13 cellular contexts compared by ENCODE assay signal in genomic region chr2:113181491-113182051, GRCh38. TPM values are rescaled to one million over a fixed set of nuclear protein-coding genes. Genes with fewer than 3 reads are reported as not detected.
A peak's percentile ranks its signal among the peaks of the same experiment; 100 is the strongest.
DNase-seq lines count a peak whose midpoint lies in the region; ATAC-seq and TF ChIP-seq lines count a peak whose summit lies in the region.
"Had no signal": no experiment of that assay in that cellular context is flagged by ENCODE, and none has a peak within 500 bp of the region (broad histone marks: within the 10 kb centered on the region; RNA-seq: fewer than 3 reads in every experiment).

No MANE protein-coding gene starts in this region.

- DNase-seq in activated CD4-positive, alpha-beta T cell treated with anti-CD3 and anti-CD28 coated beads, Interleukin-2, amount 10 ng/mL, durations not matched to agents 7 days and 5 days: peak; percentile 38
- DNase-seq in activated CD4-positive, alpha-beta T cell treated with anti-CD3 and anti-CD28 coated beads for 4 hours: no peak
- DNase-seq in T-helper 17 cell (no peak), OCI-M1 (lab: John Stamatoyannopoulos, UW) (no peak), kidney tubule cell (ENCODE audit: low spot score) (no peak)
- DNase-seq in stimulated activated naive CD8-positive, alpha-beta T cell treated with anti-CD3 and anti-CD28 coated beads, Interleukin-15, amount 100 ng/mL, for 72 hours: no peak
- DNase-seq: NCI-H774; occipital lobe; stimulated activated CD4-positive, alpha-beta T cell treated with anti-CD3 and anti-CD28 coated beads, Interleukin-4, amount 100 ng/mL, for 4 hours; uterus had no signal

- H3K4me1 ChIP-seq in gastroesophageal sphincter: no peaks in the 10 kb centered on the region
- H3K4me1 ChIP-seq: uterus had no signal

- H3K36me3 Mint-ChIP-seq in activated CD4-positive, alpha-beta T cell treated with anti-CD3 and anti-CD28 coated beads, Interleukin-2, amount 10 ng/mL, durations not matched to agents 7 days and 5 days (ENCODE audit: low read depth): peaks cover 85% of the 10 kb centered on the region
- H3K36me3 Mint-ChIP-seq in T-helper 17 cell (ENCODE audit: low read depth): peaks cover 6% of the 10 kb centered on the region

- peaks cover 89% of the 10 kb centered on the region for H3K4me1 Mint-ChIP-seq in activated CD4-positive, alpha-beta T cell treated with anti-CD3 and anti-CD28 coated beads, Interleukin-2, amount 10 ng/mL, durations not matched to agents 7 days and 5 days
- H3K4me1 Mint-ChIP-seq in T-helper 17 cell: peaks cover 71% of the 10 kb centered on the region
- peaks cover 97% of the 10 kb centered on the region for H3K4me1 Mint-ChIP-seq in stimulated activated naive CD8-positive, alpha-beta T cell treated with anti-CD3 and anti-CD28 coated beads, Interleukin-15, amount 100 ng/mL, for 72 hours

- no peaks in the 10 kb centered on the region for H3K27me3 ChIP-seq in gastroesophageal sphincter
- H3K27me3 ChIP-seq: uterus had no signal

- CTCF ChIA-PET in activated CD4-positive, alpha-beta T cell treated with anti-CD3 and anti-CD28 coated beads, Interleukin-2, amount 10 ng/mL, durations not matched to agents 7 days and 5 days (lab: Charles Lee): interaction anchor here (0.6 to 2.2 kb wide), 12 partner anchors 9 to 209 kb away, joined by 3 to 7 read pairs (median 3); no protein-coding TSS in a partner anchor

- no peak overlapping the region for H3K4me3 ChIP-seq in gastroesophageal sphincter
- H3K4me3 ChIP-seq: uterus had no signal

- no peaks in the 10 kb centered on the region for H3K9me3 ChIP-seq in T-helper 17 cell (ENCODE audit: control insufficient read depth, low read length, poor library complexity, severe bottlenecking)
- no peaks in the 10 kb centered on the region for H3K9me3 ChIP-seq in gastroesophageal sphincter
- H3K9me3 ChIP-seq: uterus had no signal

- H3K4me3 Mint-ChIP-seq in activated CD4-positive, alpha-beta T cell treated with anti-CD3 and anti-CD28 coated beads, Interleukin-2, amount 10 ng/mL, durations not matched to agents 7 days and 5 days: peak overlapping the region; percentile 55
- H3K4me3 Mint-ChIP-seq in T-helper 17 cell: peak overlapping the region; percentile 80
- H3K4me3 Mint-ChIP-seq in stimulated activated naive CD8-positive, alpha-beta T cell treated with anti-CD3 and anti-CD28 coated beads, Interleukin-15, amount 100 ng/mL, for 72 hours: peak overlapping the region; percentile 28 to 79

- no peaks in the 10 kb centered on the region for H3K36me3 ChIP-seq in gastroesophageal sphincter
- H3K36me3 ChIP-seq: uterus had no signal

- ATAC-seq in T-helper 17 cell: peak; percentile 62
- peak; percentile 40 for ATAC-seq in gastroesophageal sphincter
- no peak for ATAC-seq in stimulated activated naive CD8-positive, alpha-beta T cell treated with anti-CD3 and anti-CD28 coated beads, Interleukin-15, amount 100 ng/mL, for 72 hours
- no peak for ATAC-seq in GM18870 (IDR thresholded peaks at IDR 0.05; ENCODE audit: unreplicated experiment)

- TF ChIP-seq POLR2A in gastroesophageal sphincter (IDR thresholded peaks at IDR 0.05): no peak

- TF ChIP-seq EP300 in gastroesophageal sphincter (IDR thresholded peaks at IDR 0.05): no peak

- POLR2A ChIA-PET in activated CD4-positive, alpha-beta T cell treated with anti-CD3 and anti-CD28 coated beads, Interleukin-2, amount 10 ng/mL, durations not matched to agents 7 days and 5 days (lab: Charles Lee): interaction anchor here (1.0 kb wide), 1 partner anchor 25 kb away, joined by 4 read pairs; no protein-coding TSS in a partner anchor

- TF ChIP-seq CTCF in gastroesophageal sphincter (IDR thresholded peaks at IDR 0.05): no peak

- H3K27ac ChIP-seq in gastroesophageal sphincter: no peak overlapping the region
- H3K27ac ChIP-seq: KMS-11, uterus had no signal

- no peaks in the 10 kb centered on the region for H3K27me3 Mint-ChIP-seq in activated CD4-positive, alpha-beta T cell treated with anti-CD3 and anti-CD28 coated beads, Interleukin-2, amount 10 ng/mL, durations not matched to agents 7 days and 5 days
- H3K27me3 Mint-ChIP-seq in T-helper 17 cell: no peaks in the 10 kb centered on the region
- no peaks in the 10 kb centered on the region for H3K27me3 Mint-ChIP-seq in stimulated activated naive CD8-positive, alpha-beta T cell treated with anti-CD3 and anti-CD28 coated beads, Interleukin-15, amount 100 ng/mL, for 72 hours

- H3K27ac Mint-ChIP-seq in activated CD4-positive, alpha-beta T cell treated with anti-CD3 and anti-CD28 coated beads, Interleukin-2, amount 10 ng/mL, durations not matched to agents 7 days and 5 days: peak overlapping the region; percentile 84
- H3K27ac Mint-ChIP-seq in T-helper 17 cell: peak overlapping the region; percentile 95
- peak overlapping the region; percentile 71 to 97 for H3K27ac Mint-ChIP-seq in stimulated activated naive CD8-positive, alpha-beta T cell treated with anti-CD3 and anti-CD28 coated beads, Interleukin-15, amount 100 ng/mL, for 72 hours

- 66 to 83% methylated on average over 2 to 4 of the region's 4 CpGs for WGBS in gastroesophageal sphincter (ENCODE audit: low coverage in 1 of 2), 2 donors

- no peaks in the 10 kb centered on the region for H3K9me3 Mint-ChIP-seq in activated CD4-positive, alpha-beta T cell treated with anti-CD3 and anti-CD28 coated beads, Interleukin-2, amount 10 ng/mL, durations not matched to agents 7 days and 5 days
- no peaks in the 10 kb centered on the region for H3K9me3 Mint-ChIP-seq in stimulated activated naive CD8-positive, alpha-beta T cell treated with anti-CD3 and anti-CD28 coated beads, Interleukin-15, amount 100 ng/mL, for 72 hours

RNA-seq across cellular contexts. Expression of gene PSD4, which starts 7.8 kb away (rescaled TPM):
- total RNA-seq in activated CD4-positive, alpha-beta T cell treated with anti-CD3 and anti-CD28 coated beads, Interleukin-2, amount 10 ng/mL, durations not matched to agents 7 days and 5 days: 100 to 1,000 TPM; 329 to 335 TPM
- total RNA-seq in T-helper 17 cell (100 to 1,000 TPM; 141 to 160 TPM), gastroesophageal sphincter (1 to 10 TPM; 3.0 to 4.4 (median 3.6) TPM)

RNA-seq across cellular contexts. Expression of gene IL1RN, which starts 54.2 kb away (rescaled TPM):
- under 1 TPM; 0.37 to 0.48 TPM for total RNA-seq in activated CD4-positive, alpha-beta T cell treated with anti-CD3 and anti-CD28 coated beads, Interleukin-2, amount 10 ng/mL, durations not matched to agents 7 days and 5 days
- total RNA-seq in T-helper 17 cell: 1 to 10 TPM in 1 of 2 donors, under 1 TPM in 1; 0.68 to 1.2 TPM
- 10 to 100 TPM in 1 of 4 donors, 1 to 10 TPM in 2, under 1 TPM in 1; 0.46 to 32.9 (median 2.7) TPM for total RNA-seq in gastroesophageal sphincter
- total RNA-seq: occipital lobe had no signal

Comparison
In these comparisons a context has a peak if more than half of its experiments do, and no peak if none do; other contexts are left out.
1. ATAC-seq: peak in T-helper 17 cell (single experiment) and gastroesophageal sphincter (single experiment); none in stimulated activated naive CD8-positive, alpha-beta T cell treated with anti-CD3 and anti-CD28 coated beads, Interleukin-15, amount 100 ng/mL, for 72 hours (single experiment) and GM18870 (single experiment).
2. RNA of gene PSD4, which starts 7.8 kb away (total RNA-seq): 329 to 335 TPM in activated CD4-positive, alpha-beta T cell treated with anti-CD3 and anti-CD28 coated beads, Interleukin-2, amount 10 ng/mL, durations not matched to agents 7 days and 5 days and 141 to 160 TPM in T-helper 17 cell; 3.0 to 4.4 TPM in gastroesophageal sphincter; every median in the first group is over 10 times any median in the second.
3. Peak in every context shown above with its lines, with median percentiles within 50 percentile points of each other: H3K27ac Mint-ChIP-seq and H3K4me3 Mint-ChIP-seq.